ENCODE assay signal across 22 cellular contexts in the genomic region with DNA sequence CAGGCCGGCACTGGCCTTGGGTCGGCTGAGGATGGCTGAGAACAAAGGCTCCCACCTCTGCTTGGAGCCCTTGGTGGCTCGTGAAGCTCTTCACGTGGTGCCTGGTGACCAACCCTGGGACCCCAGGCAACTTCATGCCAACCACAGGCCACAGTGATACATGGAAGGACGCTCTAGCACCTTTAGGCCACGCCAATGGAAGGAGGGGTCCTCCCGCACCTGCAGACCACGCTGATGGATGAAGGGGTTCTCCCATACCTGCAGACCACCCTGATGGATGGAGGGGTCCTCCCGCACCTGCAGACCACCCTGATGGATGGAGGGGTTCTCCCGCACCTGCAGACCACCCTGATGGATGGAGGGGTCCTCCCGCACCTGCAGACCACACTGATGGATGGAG.
"Had no signal": no experiment of that assay in that cellular context is flagged by ENCODE, and none has a peak within 500 bp of the region (broad histone marks: within the 10 kb centered on the region; RNA-seq: fewer than 3 reads in every experiment).

No MANE protein-coding gene starts in this region.

- H3K4me3 ChIP-seq: gastrocnemius medialis, lung, mucosa of descending colon, psoas muscle, sigmoid colon, testis, tibial artery had no signal

- H3K4me1 ChIP-seq: gastrocnemius medialis, psoas muscle, sigmoid colon, testis, tibial artery had no signal

- H3K27me3 ChIP-seq: gastrocnemius medialis, sigmoid colon, testis, tibial artery had no signal

- H3K36me3 Mint-ChIP-seq: memory B cell; mesothelial cell of epicardium; naive B cell; stimulated activated memory B cell treated with anti-CD40 and anti-IgM and Interleukin-4, amounts not matched to agents 10 μg/mL and 1 μg/mL and 100 μg/mL, for 72 hours had no signal

- H3K27ac ChIP-seq: gastrocnemius medialis, psoas muscle, sigmoid colon, testis, tibial artery had no signal

- ATAC-seq: gastrocnemius medialis; mucosa of descending colon; natural killer cell treated with Interleukin-12 subunit alpha and Interleukin-12 subunit beta and Interleukin-15 and Interleukin-18, amount 100 ng/mL, for 72 hours; psoas muscle; right cardiac atrium; stimulated activated memory B cell treated with anti-CD40 and anti-IgM and Interleukin-4, amounts not matched to agents 10 μg/mL and 1 μg/mL and 100 μg/mL, for 72 hours; stimulated activated naive CD8-positive, alpha-beta T cell treated with anti-CD3 and anti-CD28 coated beads, Interleukin-15, Interleukin-2, amounts not matched to agents 100 U/mL and 50 U/mL, for 24 hours had no signal

- H3K4me3 Mint-ChIP-seq: memory B cell; mesothelial cell of epicardium; naive B cell; natural killer cell treated with Interleukin-12 subunit alpha and Interleukin-12 subunit beta and Interleukin-15 and Interleukin-18, amount 100 ng/mL, for 72 hours; neural crest cell; stimulated activated memory B cell treated with anti-CD40 and anti-IgM and Interleukin-4, amounts not matched to agents 10 μg/mL and 1 μg/mL and 100 μg/mL, for 72 hours; type B pancreatic cell had no signal

- H3K27ac Mint-ChIP-seq: memory B cell; mesothelial cell of epicardium; naive B cell; natural killer cell treated with Interleukin-12 subunit alpha and Interleukin-12 subunit beta and Interleukin-15 and Interleukin-18, amount 100 ng/mL, for 72 hours; stimulated activated memory B cell treated with anti-CD40 and anti-IgM and Interleukin-4, amounts not matched to agents 10 μg/mL and 1 μg/mL and 100 μg/mL, for 72 hours; type B pancreatic cell had no signal

- DNase-seq: cortex of kidney; effector CD4-positive, alpha-beta T cell; foreskin fibroblast; gastrocnemius medialis; head of caudate nucleus; mucosa of descending colon; naive B cell; psoas muscle; right cardiac atrium; sigmoid colon; stimulated activated CD4-positive, alpha-beta T cell treated with anti-CD3 and anti-CD28 coated beads, Interleukin-4, amount 100 ng/mL, for 4 hours; stimulated activated naive CD8-positive, alpha-beta T cell treated with anti-CD3 and anti-CD28 coated beads, Interleukin-15, Interleukin-2, amounts not matched to agents 100 U/mL and 50 U/mL, for 24 hours; substantia nigra; testis; tibial artery had no signal

- H3K36me3 ChIP-seq: gastrocnemius medialis, sigmoid colon, tibial artery had no signal

- H3K9me3 ChIP-seq: gastrocnemius medialis, testis had no signal
